ENCODE assay signal across 16 cellular contexts in the genomic region with DNA sequence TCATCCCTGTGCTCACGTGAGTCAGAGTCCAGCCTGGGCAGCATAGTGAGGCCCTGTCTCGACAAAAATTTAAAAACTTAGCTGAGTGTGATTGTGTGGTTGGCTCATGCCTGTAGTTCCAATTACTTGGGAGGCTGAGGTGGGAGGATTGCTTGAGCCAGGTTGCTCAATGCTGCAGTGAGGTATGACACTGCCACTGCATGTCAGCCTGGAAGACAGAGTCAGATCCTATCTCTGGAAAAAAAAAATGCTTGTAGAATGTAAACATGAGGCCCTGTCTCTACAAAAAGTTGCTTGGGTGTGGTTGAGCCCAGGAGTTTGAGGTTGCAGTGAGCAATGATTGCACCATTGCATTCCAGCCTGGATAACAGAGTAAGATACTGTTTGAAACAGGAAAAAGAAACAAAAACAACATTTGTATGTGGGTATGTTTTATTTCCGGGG. TPM values are rescaled to one million over a fixed set of nuclear protein-coding genes. Genes with fewer than 3 reads are reported as not detected.
A peak's percentile ranks its signal among the peaks of the same experiment; 100 is the strongest.
DNase-seq lines count a peak whose midpoint lies in the region; ATAC-seq and TF ChIP-seq lines count a peak whose summit lies in the region.
"Had no signal": no experiment of that assay in that cellular context is flagged by ENCODE, and none has a peak within 500 bp of the region (broad histone marks: within the 10 kb centered on the region; RNA-seq: fewer than 3 reads in every experiment).

No MANE protein-coding gene starts in this region.

- H3K27me3 ChIP-seq in endodermal cell (ENCODE audit: control insufficient read depth, insufficient read depth, low read length, poor library complexity, severe bottlenecking) = no peaks in the 10 kb centered on the region
- H3K27me3 ChIP-seq in osteoblast (ENCODE audit: insufficient read depth, low read length) = no peaks in the 10 kb centered on the region
- peaks cover 0 to 4% (median 0%) of the 10 kb centered on the region in 3 donors for H3K27me3 ChIP-seq in sigmoid colon
- no peaks in the 10 kb centered on the region for H3K27me3 ChIP-seq in uterus
- H3K27me3 ChIP-seq: colonic mucosa had no signal

- H3K4me1 ChIP-seq in endodermal cell (ENCODE audit: control insufficient read depth, insufficient read depth, low read length) (no peaks in the 10 kb centered on the region), osteoblast (ENCODE audit: insufficient read depth, low read length) (peaks cover 5% of the 10 kb centered on the region), sigmoid colon (no peaks in the 10 kb centered on the region), uterus (no peaks in the 10 kb centered on the region)
- H3K4me1 ChIP-seq: colonic mucosa had no signal

- H3K36me3 Mint-ChIP-seq in endodermal cell (ENCODE audit: low read depth) = peaks cover 26% of the 10 kb centered on the region
- H3K36me3 Mint-ChIP-seq: activated naive CD4-positive, alpha-beta T cell treated with anti-CD3 and anti-CD28 coated beads, Interleukin-2, amount 10 ng/mL, durations not matched to agents 7 days and 5 days had no signal

- no peaks in the 10 kb centered on the region for H4K20me1 ChIP-seq in osteoblast (ENCODE audit: insufficient read depth, low read length)

- no peaks in the 10 kb centered on the region for H3K79me2 ChIP-seq in osteoblast (ENCODE audit: insufficient read depth, low read length)

- H3K9me3 ChIP-seq in endodermal cell (ENCODE audit: control insufficient read depth, low read length) = peaks cover 30% of the 10 kb centered on the region
- no peaks in the 10 kb centered on the region for H3K9me3 ChIP-seq in osteoblast (ENCODE audit: low read depth, low read length)
- no peaks in the 10 kb centered on the region for H3K9me3 ChIP-seq in sigmoid colon
- no peaks in the 10 kb centered on the region for H3K9me3 ChIP-seq in uterus
- H3K9me3 ChIP-seq: colonic mucosa had no signal

- no peak for ATAC-seq in GM21447 (IDR thresholded peaks at IDR 0.05; ENCODE audit: unreplicated experiment)
- ATAC-seq: activated CD8-positive, alpha-beta memory T cell treated with anti-CD3 and anti-CD28 coated beads, Interleukin-2, amount 10 ng/mL, durations not matched to agents 7 days and 5 days; GM23338; sciatic nerve had no signal

- H3K9me3 Mint-ChIP-seq in endodermal cell = peaks cover 31% of the 10 kb centered on the region
- H3K9me3 Mint-ChIP-seq: activated naive CD4-positive, alpha-beta T cell treated with anti-CD3 and anti-CD28 coated beads, Interleukin-2, amount 10 ng/mL, durations not matched to agents 7 days and 5 days had no signal

- H3K9ac ChIP-seq in endodermal cell (ENCODE audit: extremely low read depth, low read length, poor library complexity, severe bottlenecking) = no peak overlapping the region

- TF ChIP-seq POLR2A in sigmoid colon (IDR thresholded peaks at IDR 0.05) (no peak), uterus (IDR thresholded peaks at IDR 0.05) (no peak)

- H3K27ac ChIP-seq in endodermal cell (ENCODE audit: low read depth, low read length) = no peak overlapping the region
- no peak overlapping the region for H3K27ac ChIP-seq in osteoblast (ENCODE audit: low read depth, low read length)
- H3K27ac ChIP-seq in sigmoid colon = no peak overlapping the region
- H3K27ac ChIP-seq in uterus = no peak overlapping the region
- H3K27ac ChIP-seq: colonic mucosa had no signal

- no peak overlapping the region for H3K4me2 ChIP-seq in osteoblast (ENCODE audit: insufficient read depth, low read length)
- H3K4me2 ChIP-seq: GM23338 had no signal

- TF ChIP-seq CTCF in endodermal cell (conservative IDR thresholded peaks at IDR 0.05) (no peak), osteoblast (IDR thresholded peaks at IDR 0.05; ENCODE audit: extremely low read depth, low read depth, low read length) (no peak), sigmoid colon (IDR thresholded peaks at IDR 0.05) (no peak), uterus (IDR thresholded peaks at IDR 0.05) (no peak)

- H2AFZ ChIP-seq in osteoblast (ENCODE audit: low read length) = peak overlapping the region; percentile 39
- H2AFZ ChIP-seq: GM23338 had no signal

- intact Hi-C loops in sigmoid colon (cut with DNase I) (no loop called here), uterus (cut with DNase I; ENCODE audit: low total_unique reads) (no loop called here)

- H3K4me3 Mint-ChIP-seq in endodermal cell = no peak overlapping the region
- H3K4me3 Mint-ChIP-seq: activated CD8-positive, alpha-beta memory T cell treated with anti-CD3 and anti-CD28 coated beads, Interleukin-2, amount 10 ng/mL, durations not matched to agents 7 days and 5 days; activated naive CD4-positive, alpha-beta T cell treated with anti-CD3 and anti-CD28 coated beads, Interleukin-2, amount 10 ng/mL, durations not matched to agents 7 days and 5 days; GM23338 had no signal

- WGBS in endodermal cell (ENCODE audit: insufficient coverage in 1 of 2, insufficient read length in 1 of 2), 2 experiments = 83 to 84% methylated on average over 2 to 3 of the region's 3 CpGs
- 84 to 89% methylated on average over 3 of the region's 3 CpGs for WGBS in sigmoid colon, 2 donors

- DNase-seq in ELF-1 (ENCODE audit: low read depth, low spot score) = peak; percentile 32
- DNase-seq in NCI-H226 = peak; percentile 93
- DNase-seq in endodermal cell = no peak
- no peak for DNase-seq in osteoblast (ENCODE audit: insufficient read length, low spot score, missing footprints)
- no peak for DNase-seq in activated CD8-positive, alpha-beta memory T cell treated with anti-CD3 and anti-CD28 coated beads for 24 hours
- DNase-seq in sigmoid colon = no peak
- DNase-seq in uterus = no peak
- DNase-seq: activated CD8-positive, alpha-beta memory T cell treated with anti-CD3 and anti-CD28 coated beads, Interleukin-2, amount 10 ng/mL, durations not matched to agents 7 days and 5 days; activated naive CD4-positive, alpha-beta T cell treated with anti-CD3 and anti-CD28 coated beads, Interleukin-2, amount 10 ng/mL, durations not matched to agents 7 days and 5 days; colonic mucosa; foreskin melanocyte; NCI-H510A treated with DMSO at 0.1 percent for 48 hours; T-helper 9 cell had no signal

- peak overlapping the region; percentile 17 for H3K27ac Mint-ChIP-seq in endodermal cell
- H3K27ac Mint-ChIP-seq: activated CD8-positive, alpha-beta memory T cell treated with anti-CD3 and anti-CD28 coated beads, Interleukin-2, amount 10 ng/mL, durations not matched to agents 7 days and 5 days; activated naive CD4-positive, alpha-beta T cell treated with anti-CD3 and anti-CD28 coated beads, Interleukin-2, amount 10 ng/mL, durations not matched to agents 7 days and 5 days; GM23338 had no signal

- H3K36me3 ChIP-seq in endodermal cell (ENCODE audit: control insufficient read depth, insufficient read depth, low read length) (no peaks in the 10 kb centered on the region), osteoblast (ENCODE audit: insufficient read depth, low read length) (no peaks in the 10 kb centered on the region), sigmoid colon (no peaks in the 10 kb centered on the region), uterus (no peaks in the 10 kb centered on the region)
- H3K36me3 ChIP-seq: colonic mucosa had no signal

- peaks cover 26% of the 10 kb centered on the region for H3K4me1 Mint-ChIP-seq in endodermal cell
- H3K4me1 Mint-ChIP-seq: GM23338 had no signal

- peaks cover 20% of the 10 kb centered on the region for H3K27me3 Mint-ChIP-seq in endodermal cell (ENCODE audit: insufficient read depth)

- H3K4me3 ChIP-seq in endodermal cell (ENCODE audit: low read length) = peak overlapping the region; percentile 3
- H3K4me3 ChIP-seq in osteoblast (ENCODE audit: insufficient read depth, low read length) = no peak overlapping the region
- H3K4me3 ChIP-seq in sigmoid colon = no peak overlapping the region
- H3K4me3 ChIP-seq in uterus = no peak overlapping the region
- H3K4me3 ChIP-seq: colonic mucosa, GM23338 had no signal

- no peak for TF ChIP-seq EP300 in sigmoid colon (IDR thresholded peaks at IDR 0.05)

RNA-seq across cellular contexts. Expression of gene YTHDC1, which starts 11.3 kb away (rescaled TPM):
- 100 to 1,000 TPM; 170 to 184 TPM for total RNA-seq in endodermal cell
- polyA plus RNA-seq in endodermal cell (2013, experiment 1 of 2) = 95.2 TPM
- 83.8 TPM for polyA plus RNA-seq in endodermal cell (2013, experiment 2 of 2)
- total RNA-seq in osteoblast = 40.2 and 41.0 TPM in 2 replicates
- total RNA-seq in sigmoid colon = 10 to 100 TPM; 49.4 to 66.4 (median 58.7) TPM
- polyA plus RNA-seq in sigmoid colon = 10 to 100 TPM; 30.0 to 44.2 (median 36.1) TPM
- 100 to 1,000 TPM in 1 of 4 donors, 10 to 100 TPM in 3; 16.4 to 104 (median 71.3) TPM for total RNA-seq in uterus

Comparison
In these comparisons a context has a peak if more than half of its experiments do, and no peak if none do; other contexts are left out.
1. DNase-seq: peak in ELF-1 (single experiment) and NCI-H226 (single experiment); none in endodermal cell (single experiment), osteoblast (single experiment), activated CD8-positive, alpha-beta memory T cell treated with anti-CD3 and anti-CD28 coated beads for 24 hours (single experiment), sigmoid colon (single experiment) and uterus (0 of 2).